Comparison of ENCODE assay signal across 8 cellular contexts in the genomic region with DNA sequence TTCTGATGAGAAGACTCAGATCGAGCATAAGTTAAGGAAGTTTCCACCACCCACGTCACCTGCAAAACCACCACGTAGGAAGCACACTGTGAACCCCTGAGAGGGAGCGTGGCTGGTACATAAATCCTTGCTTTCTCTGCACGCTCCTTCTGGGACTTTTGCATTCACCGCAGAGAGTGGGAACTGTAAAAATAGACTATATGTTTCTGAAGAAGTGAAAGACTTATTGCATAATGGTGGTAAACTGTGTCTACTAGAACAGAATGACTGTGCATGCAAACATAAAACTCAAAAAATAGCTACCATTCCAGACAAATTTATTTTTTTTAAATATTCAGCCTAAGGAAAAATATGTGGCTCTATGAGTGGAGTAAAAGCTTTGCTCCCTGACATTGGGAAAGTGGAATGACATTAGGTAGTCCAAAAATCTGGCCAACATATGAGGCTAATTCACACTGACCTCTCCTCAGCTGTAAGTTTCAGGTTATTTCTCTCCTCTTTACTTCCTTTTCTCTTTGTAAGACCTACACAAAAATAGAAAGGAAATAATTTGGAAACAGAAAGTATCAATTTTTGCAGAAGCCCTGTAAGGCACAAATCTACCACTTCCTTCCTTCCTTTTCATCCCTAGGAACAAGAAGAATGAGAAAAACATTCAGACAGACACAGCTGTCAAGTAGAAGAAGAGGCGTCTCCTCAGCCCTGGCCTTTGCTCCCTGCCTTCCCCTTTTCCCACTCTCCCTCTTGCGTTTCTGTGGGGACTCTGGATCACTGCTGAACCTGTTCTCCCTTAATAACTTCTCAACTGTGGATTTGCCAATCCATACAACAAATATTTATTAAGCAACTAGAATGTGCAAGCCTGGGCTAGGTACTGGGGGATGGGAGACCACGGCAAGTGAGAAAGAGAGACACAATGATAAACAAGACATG.
DNase-seq lines count a peak whose midpoint lies in the region; ATAC-seq and TF ChIP-seq lines count a peak whose summit lies in the region.

No MANE protein-coding gene starts in this region.

- no peaks in the 10 kb centered on the region for H3K36me3 ChIP-seq in upper lobe of left lung

- peaks cover 0 to 7% (median 0%) of the 10 kb centered on the region in 4 donors for H3K9me3 ChIP-seq in upper lobe of left lung

- no peak overlapping the region for H3K4me3 ChIP-seq in upper lobe of left lung

- TF ChIP-seq EP300 in upper lobe of left lung (IDR thresholded peaks at IDR 0.05), result peak in 1 of 4 donors; percentile 82

- 57 to 65% methylated on average over 9 of the region's 9 CpGs for WGBS in upper lobe of left lung, 2 donors

- H3K27ac ChIP-seq in upper lobe of left lung, result peak overlapping the region; percentile 31 to 66 (median 48)

- TF ChIP-seq CTCF in upper lobe of left lung (IDR thresholded peaks at IDR 0.05), result no peak

- TF ChIP-seq POLR2A in upper lobe of left lung (IDR thresholded peaks at IDR 0.05), result no peak

- peaks cover 0 to 6% (median 1%) of the 10 kb centered on the region in 4 donors for H3K4me1 ChIP-seq in upper lobe of left lung

- ATAC-seq in GM19043 (IDR thresholded peaks at IDR 0.05; ENCODE audit: low read depth, unreplicated experiment) (peak; percentile 83), HG03066 (IDR thresholded peaks at IDR 0.05; ENCODE audit: low read depth, unreplicated experiment) (peak; percentile 78), left lobe of liver (peak; percentile 65), upper lobe of left lung (ENCODE audit: low FRiP score in 2 of 2) (peak in 1 of 2 donors; percentile 73)

- peak; percentile 80 for DNase-seq in activated CD4-positive, alpha-beta T cell treated with anti-CD3 and anti-CD28 coated beads for 48 hours
- DNase-seq in left lobe of liver (ENCODE audit: low spot score) (no peak), upper lobe of left lung (peak in 1 of 2 donors; percentile 37), HK-2 (ENCODE audit: unreplicated experiment) (no peak), NCI-H1105 treated with DMSO at 0.1 percent for 48 hours (lab: John Stamatoyannopoulos, UW) (no peak), NCI-H2196 (lab: John Stamatoyannopoulos, UW; ENCODE audit: unreplicated experiment) (no peak)

- no peaks in the 10 kb centered on the region for H3K27me3 ChIP-seq in upper lobe of left lung
